In the genomic region with DNA sequence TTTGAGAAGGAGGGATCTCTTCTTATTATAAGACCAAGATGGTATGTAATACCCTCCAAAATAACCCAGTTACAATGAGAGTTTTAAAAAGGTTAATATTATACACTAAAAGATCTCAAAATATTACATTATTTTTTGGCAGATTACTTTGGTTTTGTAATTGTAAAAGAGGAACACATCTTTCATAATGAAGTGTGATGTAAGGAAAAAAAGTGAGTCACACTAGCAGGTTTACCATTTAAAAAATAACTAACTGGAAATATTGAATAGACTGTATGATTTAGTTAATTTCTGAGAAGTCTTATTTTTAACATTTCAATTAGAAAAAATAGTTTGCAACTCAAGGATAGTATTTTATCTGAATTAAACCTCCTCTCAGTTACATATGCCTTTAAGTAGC, we compare ENCODE assay signal across 16 cellular contexts. TPM values are rescaled to one million over a fixed set of nuclear protein-coding genes. Genes with fewer than 3 reads are reported as not detected.
DNase-seq lines count a peak whose midpoint lies in the region; ATAC-seq and TF ChIP-seq lines count a peak whose summit lies in the region.
"Had no signal": no experiment of that assay in that cellular context is flagged by ENCODE, and none has a peak within 500 bp of the region (broad histone marks: within the 10 kb centered on the region; RNA-seq: fewer than 3 reads in every experiment).

No MANE protein-coding gene starts in this region.

- peaks cover 18% of the 10 kb centered on the region for H3K36me3 ChIP-seq in neutrophil
- H3K36me3 ChIP-seq: tibial artery had no signal

- peaks cover 49% of the 10 kb centered on the region for H3K4me1 Mint-ChIP-seq in activated T-cell treated with anti-CD3 and anti-CD28 coated beads, Interleukin-2, amount 50 U/mL, for 4 hours (ENCODE audit: low read depth)
- peaks cover 66% of the 10 kb centered on the region for H3K4me1 Mint-ChIP-seq in activated naive CD8-positive, alpha-beta T cell (ENCODE audit: low read depth)

- peak overlapping the region; percentile 95 for H3K27ac Mint-ChIP-seq in activated naive CD8-positive, alpha-beta T cell

- H3K4me3 ChIP-seq in neutrophil (ENCODE audit: low read depth in 1 of 2, low read length in 1 of 2), result peak overlapping the region; percentile 68 to 72
- H3K4me3 ChIP-seq: tibial artery had no signal

- peak overlapping the region; percentile 84 for H3K27ac ChIP-seq in neutrophil
- H3K27ac ChIP-seq: tibial artery had no signal

- H3K4me3 Mint-ChIP-seq in activated T-cell treated with anti-CD3 and anti-CD28 coated beads, Interleukin-2, amount 50 U/mL, for 4 hours, result peak overlapping the region; percentile 95
- H3K4me3 Mint-ChIP-seq in activated naive CD8-positive, alpha-beta T cell, result peak overlapping the region; percentile 90

- H3K4me1 ChIP-seq in neutrophil (ENCODE audit: control insufficient read depth in 1 of 2, insufficient read depth in 1 of 2, low read depth in 1 of 2, low read length in 1 of 2), result peaks cover 31 to 39% of the 10 kb centered on the region in 2 experiments

- no peaks in the 10 kb centered on the region for H3K27me3 Mint-ChIP-seq in activated T-cell treated with anti-CD3 and anti-CD28 coated beads, Interleukin-2, amount 50 U/mL, for 4 hours (ENCODE audit: low read depth)
- H3K27me3 Mint-ChIP-seq in activated naive CD8-positive, alpha-beta T cell, result no peaks in the 10 kb centered on the region

- no peaks in the 10 kb centered on the region for H3K27me3 ChIP-seq in neutrophil

- no peaks in the 10 kb centered on the region for H3K9me3 ChIP-seq in neutrophil
- H3K9me3 ChIP-seq: tibial artery had no signal

- no peak for TF ChIP-seq CTCF in neutrophil (IDR thresholded peaks at IDR 0.05)
- no peak for TF ChIP-seq CTCF in GM13977 (IDR thresholded peaks at IDR 0.05; ENCODE audit: extremely low read depth, insufficient read depth, missing control alignments)

- no peaks in the 10 kb centered on the region for H3K9me3 Mint-ChIP-seq in activated T-cell treated with anti-CD3 and anti-CD28 coated beads, Interleukin-2, amount 50 U/mL, for 4 hours
- no peaks in the 10 kb centered on the region for H3K9me3 Mint-ChIP-seq in activated naive CD8-positive, alpha-beta T cell (ENCODE audit: low read depth)

- in situ Hi-C loops in GM13977 (cut with MboI; ENCODE audit: low pct_unique_long_range_greater_than_20kb, low sequenced_read_pairs, unreplicated experiment), result loop anchor here (25.0 kb wide), 1 partner anchor 227 kb away; no protein-coding TSS in a partner anchor

- no peak for DNase-seq in activated T-cell treated with anti-CD3 and anti-CD28 coated beads, Interleukin-2, amount 50 U/mL, for 4 hours
- DNase-seq in activated T-cell treated with anti-CD3 and anti-CD28 coated beads for 4 hours (no peak), NOMO-1 treated with DMSO at 0.1 percent for 48 hours (lab: John Stamatoyannopoulos, UW; ENCODE audit: unreplicated experiment) (peak; percentile 65), GM13977 (ENCODE audit: low spot score) (no peak), dermis blood vessel endothelial cell (no peak)
- DNase-seq: activated effector memory CD4-positive, alpha-beta T cell treated with anti-CD3 and anti-CD28 coated beads, Interleukin-2, amount 50 U/mL, for 16 hours; GDM1; NCI-H1436 treated with DMSO at 0.1 percent for 48 hours; NCI-H446 treated with DMSO at 0.1 percent for 48 hours; stimulated activated CD8-positive, alpha-beta memory T cell treated with anti-CD3 and anti-CD28 coated beads, Interleukin-4, amount 100 ng/mL, for 48 hours; tibial artery had no signal

- peaks cover 8% of the 10 kb centered on the region for H3K36me3 Mint-ChIP-seq in activated T-cell treated with anti-CD3 and anti-CD28 coated beads, Interleukin-2, amount 50 U/mL, for 4 hours (ENCODE audit: insufficient read depth)
- H3K36me3 Mint-ChIP-seq in activated naive CD8-positive, alpha-beta T cell, result peaks cover 9% of the 10 kb centered on the region

- ATAC-seq in activated T-cell treated with anti-CD3 and anti-CD28 coated beads, Interleukin-2, amount 50 U/mL, for 4 hours, result peak in 1 of 2 donors; percentile 11
- ATAC-seq in GM21447 (IDR thresholded peaks at IDR 0.05; ENCODE audit: unreplicated experiment), result no peak
- ATAC-seq: PC-3 had no signal

RNA-seq across cellular contexts. Expression of a gene that starts 1.1 kb away (rescaled TPM):
- 100 to 1,000 TPM in 2 of 3 donors, 10 to 100 TPM in 1; 69.1 to 151 (median 149) TPM for total RNA-seq in activated T-cell treated with anti-CD3 and anti-CD28 coated beads, Interleukin-2, amount 50 U/mL, for 4 hours
- total RNA-seq in dermis blood vessel endothelial cell, result not detected in 2 replicates
- total RNA-seq: fibroblast of villous mesenchyme, PC-3 had no signal

RNA-seq across cellular contexts. Expression of a gene that starts 44.7 kb away (rescaled TPM):
- total RNA-seq in activated T-cell treated with anti-CD3 and anti-CD28 coated beads, Interleukin-2, amount 50 U/mL, for 4 hours, result under 1 TPM; 0.35 to 0.48 (median 0.40) TPM
- 2.6 and 5.3 TPM in 2 replicates for total RNA-seq in dermis blood vessel endothelial cell
- total RNA-seq: fibroblast of villous mesenchyme, PC-3 had no signal

Comparison
In these comparisons a context has a peak if more than half of its experiments do, and no peak if none do; other contexts are left out.
1. RNA of a gene that starts 1.1 kb away (total RNA-seq): 69.1 to 151 TPM in activated T-cell treated with anti-CD3 and anti-CD28 coated beads, Interleukin-2, amount 50 U/mL, for 4 hours; not detected in dermis blood vessel endothelial cell; every median in the first group is over 10 times any median in the second.